8 cellular contexts compared by ENCODE assay signal in genomic region chr17:34961093-34961911, GRCh38. TPM values are rescaled to one million over a fixed set of nuclear protein-coding genes. Genes with fewer than 3 reads are reported as not detected.
A peak's percentile ranks its signal among the peaks of the same experiment; 100 is the strongest.
DNase-seq lines count a peak whose midpoint lies in the region; ATAC-seq lines count a peak whose summit lies in the region.

A gene with protein sequence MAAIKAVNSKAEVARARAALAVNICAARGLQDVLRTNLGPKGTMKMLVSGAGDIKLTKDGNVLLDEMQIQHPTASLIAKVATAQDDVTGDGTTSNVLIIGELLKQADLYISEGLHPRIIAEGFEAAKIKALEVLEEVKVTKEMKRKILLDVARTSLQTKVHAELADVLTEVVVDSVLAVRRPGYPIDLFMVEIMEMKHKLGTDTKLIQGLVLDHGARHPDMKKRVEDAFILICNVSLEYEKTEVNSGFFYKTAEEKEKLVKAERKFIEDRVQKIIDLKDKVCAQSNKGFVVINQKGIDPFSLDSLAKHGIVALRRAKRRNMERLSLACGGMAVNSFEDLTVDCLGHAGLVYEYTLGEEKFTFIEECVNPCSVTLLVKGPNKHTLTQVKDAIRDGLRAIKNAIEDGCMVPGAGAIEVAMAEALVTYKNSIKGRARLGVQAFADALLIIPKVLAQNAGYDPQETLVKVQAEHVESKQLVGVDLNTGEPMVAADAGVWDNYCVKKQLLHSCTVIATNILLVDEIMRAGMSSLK (minus strand): TSS chr17:34961460. CDS start chr17:34961393, 67 bp downstream.
Gene ZNF830 (plus strand): TSS chr17:34961540. CDS start chr17:34961567, 27 bp downstream.

- H3K9ac ChIP-seq in BLaER1 treated with 17β-estradiol and CSF1 and Interleukin-3, amounts not matched to agents 10 nM and 100 nM = peak within 1 kb of the TSS; percentile 86 to 96 (median 91)

- H4K20me1 ChIP-seq in BLaER1 treated with 17β-estradiol and CSF1 and Interleukin-3, amounts not matched to agents 10 nM and 100 nM = peaks cover 0 to 18% (median 0%) of the 10 kb centered on the region in 11 experiments; a peak in 1 of 22 replicates

- no peaks in the 10 kb centered on the region for H3K27me3 ChIP-seq in BLaER1 treated with 17β-estradiol and CSF1 and Interleukin-3, amounts not matched to agents 10 nM and 100 nM

- H3K9me3 ChIP-seq in BLaER1 treated with 17β-estradiol and CSF1 and Interleukin-3, amounts not matched to agents 10 nM and 100 nM (replicated peaks in 1 of 11) = no peaks in the 10 kb centered on the region

- DNase-seq in NCI-H526 treated with DMSO at 0.1 percent for 48 hours (lab: John Stamatoyannopoulos, UW) (peak; percentile 79), left lobe of liver (ENCODE audit: low spot score) (peak; percentile 94)
- peak; percentile 87 for DNase-seq in activated CD4-positive, alpha-beta T cell treated with anti-CD3 and anti-CD28 coated beads, Interleukin-2, amount 50 U/mL, for 1 hour
- DNase-seq in stimulated activated CD4-positive, alpha-beta T cell treated with anti-CD3 and anti-CD28 coated beads, Interleukin-2, amount 100 ng/mL, for 24 hours = peak; percentile 87 to 91

- ATAC-seq in GM19328 (IDR thresholded peaks at IDR 0.05; ENCODE audit: unreplicated experiment) (peak; percentile 93), HG03469 (IDR thresholded peaks at IDR 0.05; ENCODE audit: unreplicated experiment) (peak; percentile 75), left lobe of liver (peak; percentile 96)

- H3K27ac ChIP-seq in BLaER1 treated with 17β-estradiol and CSF1 and Interleukin-3, amounts not matched to agents 10 nM and 100 nM = peak within 1 kb of the TSS; percentile 87 to 97 (median 95)

- peaks cover 21% of the 10 kb centered on the region for H3K4me1 Mint-ChIP-seq in dendritic cell treated with granulocyte-macrophage colony-stimulating factor and Interleukin-4, amounts not matched to agents 40 ng/mL and 50 ng/mL, for 4 days (ENCODE audit: low read depth)

- H3K4me3 ChIP-seq in BLaER1 treated with 17β-estradiol and CSF1 and Interleukin-3, amounts not matched to agents 10 nM and 100 nM = peak within 1 kb of the TSS; percentile 79 to 97 (median 88)

- H3K27me3 Mint-ChIP-seq in dendritic cell treated with granulocyte-macrophage colony-stimulating factor and Interleukin-4, amounts not matched to agents 40 ng/mL and 50 ng/mL, for 4 days = peaks cover 5% of the 10 kb centered on the region

- H3K4me1 ChIP-seq in BLaER1 treated with 17β-estradiol and CSF1 and Interleukin-3, amounts not matched to agents 10 nM and 100 nM = peaks cover 20 to 28% (median 23%) of the 10 kb centered on the region in 10 experiments

- peaks cover 29 to 36% (median 34%) of the 10 kb centered on the region in 11 experiments for H3K36me3 ChIP-seq in BLaER1 treated with 17β-estradiol and CSF1 and Interleukin-3, amounts not matched to agents 10 nM and 100 nM

- H3K4me3 Mint-ChIP-seq in dendritic cell treated with granulocyte-macrophage colony-stimulating factor and Interleukin-4, amounts not matched to agents 40 ng/mL and 50 ng/mL, for 4 days = peak within 1 kb of the TSS; percentile 94

- intact Hi-C loops in dendritic cell treated with granulocyte-macrophage colony-stimulating factor and Interleukin-4, amounts not matched to agents 40 ng/mL and 50 ng/mL, for 4 days (cut with micrococcal nuclease) = loop anchor here (1.0 kb wide), 2 partner anchors 19 to 128 kb away; partner anchors contain the start of gene LIG3

- H3K4me2 ChIP-seq in BLaER1 treated with 17β-estradiol and CSF1 and Interleukin-3, amounts not matched to agents 10 nM and 100 nM = peak within 1 kb of the TSS; percentile 84 to 98 (median 94)

- no peaks in the 10 kb centered on the region for H3K9me3 Mint-ChIP-seq in dendritic cell treated with granulocyte-macrophage colony-stimulating factor and Interleukin-4, amounts not matched to agents 40 ng/mL and 50 ng/mL, for 4 days

- peaks cover 38% of the 10 kb centered on the region for H3K36me3 Mint-ChIP-seq in dendritic cell treated with granulocyte-macrophage colony-stimulating factor and Interleukin-4, amounts not matched to agents 40 ng/mL and 50 ng/mL, for 4 days (ENCODE audit: low read depth)

- H3K27ac Mint-ChIP-seq in dendritic cell treated with granulocyte-macrophage colony-stimulating factor and Interleukin-4, amounts not matched to agents 40 ng/mL and 50 ng/mL, for 4 days = peak within 1 kb of the TSS; percentile 97

RNA-seq across cellular contexts. Expression of the first gene that starts in this region (rescaled TPM):
- 2.1 TPM for total RNA-seq in left lobe of liver

RNA-seq across cellular contexts. Expression of gene ZNF830, which starts in this region (rescaled TPM):
- total RNA-seq in left lobe of liver = 4.4 TPM

Comparison
In these comparisons a context has a peak if more than half of its experiments do, and no peak if none do; other contexts are left out.
1. Peak in every context shown above with its lines: DNase-seq, ATAC-seq, H3K4me3 ChIP-seq and H3K27ac ChIP-seq.